Comparison of ENCODE assay signal across 13 cellular contexts in the genomic region with DNA sequence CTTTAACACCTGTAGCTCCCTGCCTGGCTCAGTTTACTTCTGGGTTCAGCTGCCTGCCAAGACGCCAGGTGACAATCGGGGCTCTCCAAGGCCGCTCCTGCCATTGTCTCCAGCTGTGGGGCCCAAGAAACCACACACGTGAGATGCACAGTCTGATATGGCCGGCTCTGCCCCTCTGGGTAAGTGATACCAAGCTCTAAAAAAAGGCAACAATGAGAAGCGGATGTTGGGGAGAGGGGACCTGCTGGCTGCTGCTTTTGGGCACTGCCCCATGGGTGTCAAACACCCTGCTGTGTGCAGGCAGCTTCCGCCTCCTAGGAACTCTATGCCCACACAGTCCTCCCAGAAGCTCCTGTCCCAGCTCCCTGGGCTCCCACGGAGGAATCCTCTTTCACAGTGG.
A peak's percentile ranks its signal among the peaks of the same experiment; 100 is the strongest.
DNase-seq lines count a peak whose midpoint lies in the region; ATAC-seq, FAIRE-seq and TF ChIP-seq lines count a peak whose summit lies in the region.
"Had no signal": no experiment of that assay in that cellular context is flagged by ENCODE, and none has a peak within 500 bp of the region (broad histone marks: within the 10 kb centered on the region; RNA-seq: fewer than 3 reads in every experiment).

No MANE protein-coding gene starts in this region.

- 0% methylated on average over 5 of the region's 8 CpGs for WGBS in HepG2 (ENCODE audit: low lambda C conversion rate)

- POLR2A ChIA-PET in HepG2 (lab: Yijun Ruan, JAX) = no interaction called here

- H3K4me1 ChIP-seq in HepG2 (ENCODE audit: insufficient read depth, low read length) = no peaks in the 10 kb centered on the region

- H2AFZ ChIP-seq in HepG2 (ENCODE audit: low read length) = no peak overlapping the region

- DNase-seq in NCI-H345 (lab: John Stamatoyannopoulos, UW) (peak; percentile 11), NCI-H345 treated with DMSO at 0.1 percent for 48 hours (lab: John Stamatoyannopoulos, UW; ENCODE audit: unreplicated experiment) (no peak), SK-N-MC (ENCODE audit: low read depth, low spot score) (no peak), retina (peak; percentile 23), NCI-H2227 treated with DMSO at 0.1 percent for 48 hours (lab: John Stamatoyannopoulos, UW) (no peak), HepG2 (ENCODE audit: low spot score) (no peak), putamen (ENCODE audit: low spot score) (no peak)
- no peak for DNase-seq in activated T-helper 1 cell treated with anti-CD3 and anti-CD28 coated beads, Interleukin-12 subunit alpha, Interleukin-12 subunit beta, Interleukin-2, Interleukin-4 antibody, amounts not matched to agents 30 ng/mL and 10 ng/mL and 1 ng/mL, durations not matched to agents 14 hours and 24 hours and 36 hours (ENCODE audit: low spot score)
- DNase-seq: Calu3 had no signal

- intact Hi-C loops in activated T-helper 1 cell treated with anti-CD3 and anti-CD28 coated beads, Interleukin-12 subunit alpha, Interleukin-12 subunit beta, Interleukin-2, Interleukin-4 antibody, amounts not matched to agents 30 ng/mL and 10 ng/mL and 1 ng/mL, durations not matched to agents 14 hours and 24 hours and 36 hours (cut with micrococcal nuclease) = loop anchor here (5.0 to 10.0 kb wide), 5 partner anchors 176 to 559 kb away; no protein-coding TSS in a partner anchor
- intact Hi-C loops in HepG2 (cut with micrococcal nuclease; ENCODE audit: unreplicated experiment) = loop anchor here (5.0 kb wide), 1 partner anchor 1131 kb away; no protein-coding TSS in a partner anchor

- H3K36me3 ChIP-seq in SK-N-MC (ENCODE audit: insufficient read depth, low read length) = no peaks in the 10 kb centered on the region
- H3K36me3 ChIP-seq in HepG2 (replicated peaks in 1 of 2; ENCODE audit: control insufficient read depth in 1 of 2, insufficient read depth in 2 of 2, low read length in 2 of 2) = no peaks in the 10 kb centered on the region
- H3K36me3 ChIP-seq: HAP-1 had no signal

- peak overlapping the region; percentile 41 for H3K4me3 Mint-ChIP-seq in activated T-helper 1 cell treated with anti-CD3 and anti-CD28 coated beads, Interleukin-12 subunit alpha, Interleukin-12 subunit beta, Interleukin-2, Interleukin-4 antibody, amounts not matched to agents 30 ng/mL and 10 ng/mL and 1 ng/mL, durations not matched to agents 14 hours and 24 hours and 36 hours

- FAIRE-seq in HepG2 (lab: Jason Lieb, UNC) = no peak
- FAIRE-seq: A204.1, astrocyte had no signal

- ATAC-seq in HepG2 = no peak
- ATAC-seq: sciatic nerve had no signal

- TF ChIP-seq EP300 in HepG2 (IDR thresholded peaks at IDR 0.05; ENCODE audit: low read depth in 2 of 2, low read length in 2 of 2) = no peak
- TF ChIP-seq EP300 in HepG2 (CRISPR knock-in tag; IDR thresholded peaks at IDR 0.05; ENCODE audit: borderline replicate concordance) = no peak

- H3K27ac Mint-ChIP-seq in activated T-helper 1 cell treated with anti-CD3 and anti-CD28 coated beads, Interleukin-12 subunit alpha, Interleukin-12 subunit beta, Interleukin-2, Interleukin-4 antibody, amounts not matched to agents 30 ng/mL and 10 ng/mL and 1 ng/mL, durations not matched to agents 14 hours and 24 hours and 36 hours = peak overlapping the region; percentile 45

- H3K27me3 ChIP-seq in HepG2 (ENCODE audit: control insufficient read depth in 1 of 2, insufficient read depth in 2 of 2, low read length in 2 of 2) = no peaks in the 10 kb centered on the region

- H3K4me1 Mint-ChIP-seq in activated T-helper 1 cell treated with anti-CD3 and anti-CD28 coated beads, Interleukin-12 subunit alpha, Interleukin-12 subunit beta, Interleukin-2, Interleukin-4 antibody, amounts not matched to agents 30 ng/mL and 10 ng/mL and 1 ng/mL, durations not matched to agents 14 hours and 24 hours and 36 hours (ENCODE audit: low read depth) = peaks cover 71% of the 10 kb centered on the region

- no peaks in the 10 kb centered on the region for H4K20me1 ChIP-seq in HepG2 (ENCODE audit: insufficient read depth, low read length)

- H3K36me3 Mint-ChIP-seq in activated T-helper 1 cell treated with anti-CD3 and anti-CD28 coated beads, Interleukin-12 subunit alpha, Interleukin-12 subunit beta, Interleukin-2, Interleukin-4 antibody, amounts not matched to agents 30 ng/mL and 10 ng/mL and 1 ng/mL, durations not matched to agents 14 hours and 24 hours and 36 hours (ENCODE audit: low read depth) = peaks cover 1% of the 10 kb centered on the region

- in situ Hi-C loops in HepG2 (cut with HindIII; ENCODE audit: extremely low pct_ligation_motif_present, low pct_unique_long_range_greater_than_20kb) = loop anchor here (25.0 kb wide), 1 partner anchor 1126 kb away; a partner anchor contains a TSS

- H3K4me2 ChIP-seq in HepG2 (ENCODE audit: low read depth, low read length) = no peak overlapping the region

- no peak overlapping the region for H3K9ac ChIP-seq in SK-N-MC (ENCODE audit: insufficient read length)
- no peak overlapping the region for H3K9ac ChIP-seq in HepG2 (ENCODE audit: insufficient read depth, low read depth, low read length)

- no peak for TF ChIP-seq POLR2A in HepG2 (IDR thresholded peaks at IDR 0.05; ENCODE audit: insufficient read depth in 1 of 2, low read depth in 2 of 2, low read length in 2 of 2)

- CTCF ChIA-PET in HepG2 (lab: Yijun Ruan, JAX; ENCODE audit: low intra/inter-chr PET ratio, low total read pairs) = no interaction called here

- no peaks in the 10 kb centered on the region for H3K79me2 ChIP-seq in HepG2 (ENCODE audit: insufficient read depth, low read length)

- H3K4me3 ChIP-seq in SK-N-MC = no peak overlapping the region
- no peak overlapping the region for H3K4me3 ChIP-seq in HepG2 (replicated peaks in 1 of 3; ENCODE audit: insufficient read depth in 1 of 3, low read depth in 2 of 3, low read length in 3 of 3)
- H3K4me3 ChIP-seq: HAP-1 had no signal

- H3K27ac ChIP-seq in SK-N-MC (0 out of 2 replicates have a peak overlapping the region, but pooled peaks have one; percentile 32), HepG2 (ENCODE audit: extremely low read length, insufficient read depth, low read length) (no peak overlapping the region)

- no peaks in the 10 kb centered on the region for H3K27me3 Mint-ChIP-seq in activated T-helper 1 cell treated with anti-CD3 and anti-CD28 coated beads, Interleukin-12 subunit alpha, Interleukin-12 subunit beta, Interleukin-2, Interleukin-4 antibody, amounts not matched to agents 30 ng/mL and 10 ng/mL and 1 ng/mL, durations not matched to agents 14 hours and 24 hours and 36 hours (ENCODE audit: insufficient read depth)

- no peak for TF ChIP-seq RAD21 in HepG2 (CRISPR knock-in tag; IDR thresholded peaks at IDR 0.05)

- BruUV-seq in HepG2 (replicated peaks; lab: Mats Ljungman, UMichigan) = no TSS peak

- no peak for TF ChIP-seq CTCF in HepG2 (CRISPR knock-in tag; IDR thresholded peaks at IDR 0.05)

- H3K9me3 ChIP-seq in SK-N-MC (ENCODE audit: low read depth, low read length) (no peaks in the 10 kb centered on the region), HepG2 (ENCODE audit: low read length) (peaks cover 24% of the 10 kb centered on the region)
- H3K9me3 ChIP-seq: HAP-1 had no signal

- no peaks in the 10 kb centered on the region for H3K9me3 Mint-ChIP-seq in activated T-helper 1 cell treated with anti-CD3 and anti-CD28 coated beads, Interleukin-12 subunit alpha, Interleukin-12 subunit beta, Interleukin-2, Interleukin-4 antibody, amounts not matched to agents 30 ng/mL and 10 ng/mL and 1 ng/mL, durations not matched to agents 14 hours and 24 hours and 36 hours

TF ChIP-seq in HepG2, 621 proteins besides CTCF, POLR2A, EP300 and RAD21 (continues in another document):
- TF ChIP-seq MAFF (IDR thresholded peaks at IDR 0.05; ENCODE audit: low read depth, low read length) = no peak
- no peak for TF ChIP-seq ATRX (CRISPR knock-in tag; IDR thresholded peaks at IDR 0.05; ENCODE audit: borderline replicate concordance)
- no peak for TF ChIP-seq MAFG (CRISPR knock-in tag; IDR thresholded peaks at IDR 0.05)
- TF ChIP-seq PHF21A (CRISPR knock-in tag; IDR thresholded peaks at IDR 0.05) = no peak
- no peak for TF ChIP-seq ZFP82 (CRISPR knock-in tag; IDR thresholded peaks at IDR 0.05; ENCODE audit: borderline replicate concordance)
- TF ChIP-seq DMAP1 (CRISPR knock-in tag; IDR thresholded peaks at IDR 0.05) = no peak
- no peak for TF ChIP-seq RFX3 (CRISPR knock-in tag; IDR thresholded peaks at IDR 0.05)

Comparison
In these comparisons a context has a peak if more than half of its experiments do, and no peak if none do; other contexts are left out.
1. DNase-seq: peak in NCI-H345 (single experiment) and retina (single experiment); none in NCI-H345 treated with DMSO at 0.1 percent for 48 hours (single experiment), SK-N-MC (single experiment), activated T-helper 1 cell treated with anti-CD3 and anti-CD28 coated beads, Interleukin-12 subunit alpha, Interleukin-12 subunit beta, Interleukin-2, Interleukin-4 antibody, amounts not matched to agents 30 ng/mL and 10 ng/mL and 1 ng/mL, durations not matched to agents 14 hours and 24 hours and 36 hours (single experiment), NCI-H2227 treated with DMSO at 0.1 percent for 48 hours (single experiment), HepG2 (single experiment) and putamen (single experiment).